In the genomic region with DNA sequence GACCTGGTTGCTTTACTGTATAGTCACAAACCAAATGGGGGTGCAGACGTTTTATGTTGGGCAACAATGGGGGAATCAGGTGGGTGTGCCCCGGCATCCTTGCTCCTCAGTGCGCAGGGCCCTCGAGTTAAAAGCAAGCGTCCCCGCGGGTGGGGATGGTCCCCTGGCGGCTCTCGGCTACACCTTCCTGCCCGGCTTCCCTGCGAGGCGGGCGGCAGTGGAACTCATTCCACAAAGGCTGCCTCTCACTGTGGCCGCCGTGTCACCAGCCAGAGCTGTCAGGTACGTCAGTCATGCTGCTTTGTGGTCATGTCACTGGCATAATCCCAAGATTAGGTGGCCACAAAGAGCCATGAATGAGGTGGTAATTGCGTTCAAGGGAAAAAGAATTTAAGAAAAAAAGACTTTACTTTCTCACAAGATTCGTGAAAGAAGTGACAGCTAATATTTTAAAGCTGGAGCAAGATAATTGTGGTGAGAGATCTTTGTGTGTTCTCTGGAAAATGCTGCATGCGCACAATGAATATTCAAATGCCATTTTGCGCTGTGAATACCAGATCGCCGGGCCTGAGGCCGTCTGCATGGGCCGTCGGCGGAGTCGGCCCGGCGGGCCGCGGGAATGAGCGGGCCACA, we compare ENCODE assay signal across 9 cellular contexts.
DNase-seq lines count a peak whose midpoint lies in the region; ATAC-seq, FAIRE-seq and TF ChIP-seq lines count a peak whose summit lies in the region.
"Had no signal": no experiment of that assay in that cellular context is flagged by ENCODE, and none has a peak within 500 bp of the region (broad histone marks: within the 10 kb centered on the region; RNA-seq: fewer than 3 reads in every experiment).

No MANE protein-coding gene starts in this region.

- H3K27ac ChIP-seq in SK-N-SH (ENCODE audit: low read depth in 2 of 2, low read length in 1 of 2) (no peak overlapping the region), mammary epithelial cell (ENCODE audit: insufficient read depth, low read depth, low read length) (no peak overlapping the region)
- H3K27ac ChIP-seq: C4-2B had no signal

- peak; percentile 74 for FAIRE-seq in urothelium cell line (lab: Jason Lieb, UNC)

- dilution Hi-C loops in mammary epithelial cell (cut with HindIII; ENCODE audit: low sequenced_read_pairs) = no loop called here

- H3K4me3 ChIP-seq in SK-N-SH (ENCODE audit: low read depth in 2 of 2, low read length in 1 of 2) (peak overlapping the region; percentile 50 to 58; a peak in 3 of 4 replicates), NT2/D1 (ENCODE audit: insufficient read length, low read depth) (peak overlapping the region; percentile 37), mammary epithelial cell (replicated peaks in 1 of 3; ENCODE audit: insufficient read depth in 1 of 3, low read depth in 2 of 3, low read length in 3 of 3) (peak overlapping the region; percentile 25 to 42 (median 41)), mucosa of stomach (ENCODE audit: low read length) (peak overlapping the region; percentile 26)

- no peaks in the 10 kb centered on the region for H3F3A ChIP-seq in SK-N-SH (replicated peaks; ENCODE audit: insufficient read depth)

- POLR2A ChIA-PET in SK-N-SH (lab: Yijun Ruan, JAX) = no interaction called here

- H2AFZ ChIP-seq in SK-N-SH (ENCODE audit: low read depth) (peak overlapping the region; percentile 87; the same call in 1 of the 2 replicates), mammary epithelial cell (ENCODE audit: low read depth, low read length) (peak overlapping the region; percentile 69)

- H3K9me3 ChIP-seq in SK-N-SH = no peaks in the 10 kb centered on the region
- peaks cover 15% of the 10 kb centered on the region; the same call in 1 of the 2 replicates for H3K9me3 ChIP-seq in NT2/D1 (ENCODE audit: insufficient read depth, low read length)
- no peaks in the 10 kb centered on the region for H3K9me3 ChIP-seq in mammary epithelial cell (replicated peaks; ENCODE audit: insufficient read depth, low read length)
- H3K9me3 ChIP-seq in mucosa of stomach (ENCODE audit: control insufficient read depth, low read length) = no peaks in the 10 kb centered on the region

- CTCF ChIA-PET in SK-N-SH (lab: Yijun Ruan, JAX) = interaction anchor here (1.3 kb wide), 1 partner anchor 23 kb away, joined by 5 read pairs; no protein-coding TSS in a partner anchor
- CTCF ChIA-PET in mammary epithelial cell (lab: Charles Lee; ENCODE audit: low non-redundant PET) = no interaction called here

- TF ChIP-seq CTCF in SK-N-SH (IDR thresholded peaks at IDR 0.05) = no peak
- no peak for TF ChIP-seq CTCF in mammary epithelial cell (conservative IDR thresholded peaks at IDR 0.05 in 1 of 2, IDR thresholded peaks at IDR 0.05 in 1 of 2; ENCODE audit: extremely low read depth in 1 of 2, insufficient read depth in 1 of 2, low read depth in 1 of 2, low read length in 2 of 2)

- H3K4me2 ChIP-seq in SK-N-SH = peak overlapping the region; percentile 89; the same call in 1 of the 2 replicates
- H3K4me2 ChIP-seq in mammary epithelial cell (ENCODE audit: insufficient read depth, low read depth, low read length) = peak overlapping the region; percentile 95

- TF ChIP-seq EP300 in SK-N-SH (IDR thresholded peaks at IDR 0.05; ENCODE audit: borderline replicate concordance in 1 of 2, low read depth in 1 of 2, low read length in 1 of 2) = no peak

- H3K9me2 ChIP-seq in SK-N-SH = no peaks in the 10 kb centered on the region

- no peaks in the 10 kb centered on the region for H3K79me2 ChIP-seq in SK-N-SH (ENCODE audit: insufficient read depth)
- H3K79me2 ChIP-seq in mammary epithelial cell (ENCODE audit: insufficient read depth, low read length) = no peaks in the 10 kb centered on the region

- intact Hi-C loops in mammary epithelial cell (cut with micrococcal nuclease) = no loop called here

- H4K20me1 ChIP-seq in SK-N-SH (ENCODE audit: insufficient read depth) (no peaks in the 10 kb centered on the region), mammary epithelial cell (ENCODE audit: insufficient read depth, low read length) (no peaks in the 10 kb centered on the region)

- DNase-seq in SK-N-SH = no peak
- no peak for DNase-seq in NT2/D1 (ENCODE audit: low read depth, low spot score)
- peak; percentile 3 for DNase-seq in mammary epithelial cell
- DNase-seq in urothelium cell line (ENCODE audit: low spot score) = no peak
- DNase-seq in NCI-H128 (lab: John Stamatoyannopoulos, UW; ENCODE audit: unreplicated experiment) = no peak
- no peak for DNase-seq in iPS-NIHi7 (ENCODE audit: extremely low spot score)

- peaks cover 0 to 10% of the 10 kb centered on the region in 2 experiments; a peak in 1 of 4 replicates for H3K4me1 ChIP-seq in SK-N-SH (ENCODE audit: control insufficient read depth in 1 of 2, insufficient read depth in 2 of 2, low read depth in 1 of 2, low read length in 1 of 2)
- H3K4me1 ChIP-seq in NT2/D1 (ENCODE audit: insufficient read depth, insufficient read length) = no peaks in the 10 kb centered on the region
- peaks cover 15% of the 10 kb centered on the region for H3K4me1 ChIP-seq in mammary epithelial cell (ENCODE audit: insufficient read depth, low read length)
- peaks cover 12% of the 10 kb centered on the region for H3K4me1 ChIP-seq in mucosa of stomach (ENCODE audit: control insufficient read depth, insufficient read depth, low read length)

- H3K27me3 ChIP-seq in SK-N-SH (ENCODE audit: insufficient read depth) (no peaks in the 10 kb centered on the region; the same call in 1 of the 2 replicates), NT2/D1 (ENCODE audit: insufficient read depth, insufficient read length) (peaks cover 40% of the 10 kb centered on the region), mammary epithelial cell (ENCODE audit: insufficient read depth, low read length) (peaks cover 8% of the 10 kb centered on the region), mucosa of stomach (ENCODE audit: control insufficient read depth, insufficient read depth, low read length) (peaks cover 8% of the 10 kb centered on the region)

- WGBS in SK-N-SH (ENCODE audit: low lambda C conversion rate) = 74% methylated on average over 16 of the region's 32 CpGs
- WGBS in mammary epithelial cell (ENCODE audit: low coverage, missing lambda C conversion rate) = 24% methylated on average over 23 of the region's 32 CpGs

- TF ChIP-seq RAD21 in SK-N-SH (IDR thresholded peaks at IDR 0.05; ENCODE audit: low read length) = no peak

- in situ Hi-C loops in mammary epithelial cell (cut with MboI; ENCODE audit: low sequenced_read_pairs in 2 of 2) = no loop called here

- no peak overlapping the region for H3K9ac ChIP-seq in SK-N-SH
- peak overlapping the region; percentile 72 for H3K9ac ChIP-seq in NT2/D1 (ENCODE audit: insufficient read length, low read depth)
- H3K9ac ChIP-seq in mammary epithelial cell (ENCODE audit: insufficient read depth, low read length) = no peak overlapping the region
- peak overlapping the region; percentile 81 for H3K9ac ChIP-seq in mucosa of stomach (ENCODE audit: low read length)

- no TSS peak for BruUV-seq in mammary epithelial cell (replicated peaks; lab: Mats Ljungman, UMichigan)

- H3K36me3 ChIP-seq in SK-N-SH (replicated peaks in 1 of 2; ENCODE audit: control insufficient read depth in 1 of 2, insufficient read depth in 2 of 2, low read length in 1 of 2) (no peaks in the 10 kb centered on the region), NT2/D1 (ENCODE audit: insufficient read depth, insufficient read length, low read length) (no peaks in the 10 kb centered on the region), mammary epithelial cell (ENCODE audit: insufficient read depth, low read length) (no peaks in the 10 kb centered on the region), mucosa of stomach (ENCODE audit: control insufficient read depth, insufficient read depth, low read length) (no peaks in the 10 kb centered on the region)

- ATAC-seq in SK-N-SH treated with all-trans-retinoic acid at 6 μM for 48 hours = no peak

TF ChIP-seq in SK-N-SH, 30 proteins besides CTCF, POLR2A, EP300 and RAD21:
- TF ChIP-seq JUND (IDR thresholded peaks at IDR 0.05) (no peak), FOXM1 (IDR thresholded peaks at IDR 0.05; ENCODE audit: low read depth) (no peak), NRF1 (IDR thresholded peaks at IDR 0.05; ENCODE audit: low read depth, low read length) (no peak), EZH2phosphoT487 (IDR thresholded peaks at IDR 0.05; ENCODE audit: borderline replicate concordance, low read depth) (no peak), SMC3 (IDR thresholded peaks at IDR 0.05; ENCODE audit: low read depth, low read length) (no peak)
- TF ChIP-seq, protein P1, sequence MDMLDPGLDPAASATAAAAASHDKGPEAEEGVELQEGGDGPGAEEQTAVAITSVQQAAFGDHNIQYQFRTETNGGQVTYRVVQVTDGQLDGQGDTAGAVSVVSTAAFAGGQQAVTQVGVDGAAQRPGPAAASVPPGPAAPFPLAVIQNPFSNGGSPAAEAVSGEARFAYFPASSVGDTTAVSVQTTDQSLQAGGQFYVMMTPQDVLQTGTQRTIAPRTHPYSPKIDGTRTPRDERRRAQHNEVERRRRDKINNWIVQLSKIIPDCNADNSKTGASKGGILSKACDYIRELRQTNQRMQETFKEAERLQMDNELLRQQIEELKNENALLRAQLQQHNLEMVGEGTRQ (IDR thresholded peaks at IDR 0.05; ENCODE audit: borderline replicate concordance, low read depth, low read length) = no peak
TF ChIP-seq in SK-N-SH: peak in this region for 0.

TF ChIP-seq in SK-N-SH treated with all-trans-retinoic acid at 6 μM for 48 hours, 23 proteins besides CTCF, POLR2A, EP300 and RAD21 (continues in another document):
- TF ChIP-seq ESRRG (CRISPR knock-in tag; IDR thresholded peaks at IDR 0.05) (no peak), ARNTL (CRISPR knock-in tag; IDR thresholded peaks at IDR 0.05; ENCODE audit: borderline replicate concordance, low read depth) (no peak), PPARA (CRISPR knock-in tag; IDR thresholded peaks at IDR 0.05; ENCODE audit: borderline replicate concordance) (no peak), BACH2 (CRISPR knock-in tag; IDR thresholded peaks at IDR 0.05; ENCODE audit: borderline replicate concordance) (no peak), ZFP30 (CRISPR knock-in tag; IDR thresholded peaks at IDR 0.05) (no peak), TCF4 (CRISPR knock-in tag; IDR thresholded peaks at IDR 0.05; ENCODE audit: borderline replicate concordance) (no peak), ZFP3 (CRISPR knock-in tag; IDR thresholded peaks at IDR 0.05) (no peak), ZNF565 (CRISPR knock-in tag; conservative IDR thresholded peaks at IDR 0.05; ENCODE audit: low read depth) (no peak), SNAI2 (CRISPR knock-in tag; IDR thresholded peaks at IDR 0.05) (no peak), RARB (CRISPR knock-in tag; IDR thresholded peaks at IDR 0.05) (no peak)

Comparison
In these comparisons a context has a peak if more than half of its experiments do, and no peak if none do; other contexts are left out.
1. H3K9ac ChIP-seq: peak in NT2/D1 (single experiment) and mucosa of stomach (single experiment); none in SK-N-SH (single experiment) and mammary epithelial cell (single experiment).
2. Peak in every context shown above with its lines, with median percentiles within 50 percentile points of each other: H3K4me3 ChIP-seq.